Comparison of ENCODE assay signal across 2 cellular contexts in genomic region chr15:28047277-28047676, GRCh38.
TF ChIP-seq lines count a peak whose summit lies in the region.

No MANE protein-coding gene starts in this region.

TF ChIP-seq in HepG2, 621 proteins besides CTCF, POLR2A, EP300 and RAD21:
- TF ChIP-seq, protein P1, sequence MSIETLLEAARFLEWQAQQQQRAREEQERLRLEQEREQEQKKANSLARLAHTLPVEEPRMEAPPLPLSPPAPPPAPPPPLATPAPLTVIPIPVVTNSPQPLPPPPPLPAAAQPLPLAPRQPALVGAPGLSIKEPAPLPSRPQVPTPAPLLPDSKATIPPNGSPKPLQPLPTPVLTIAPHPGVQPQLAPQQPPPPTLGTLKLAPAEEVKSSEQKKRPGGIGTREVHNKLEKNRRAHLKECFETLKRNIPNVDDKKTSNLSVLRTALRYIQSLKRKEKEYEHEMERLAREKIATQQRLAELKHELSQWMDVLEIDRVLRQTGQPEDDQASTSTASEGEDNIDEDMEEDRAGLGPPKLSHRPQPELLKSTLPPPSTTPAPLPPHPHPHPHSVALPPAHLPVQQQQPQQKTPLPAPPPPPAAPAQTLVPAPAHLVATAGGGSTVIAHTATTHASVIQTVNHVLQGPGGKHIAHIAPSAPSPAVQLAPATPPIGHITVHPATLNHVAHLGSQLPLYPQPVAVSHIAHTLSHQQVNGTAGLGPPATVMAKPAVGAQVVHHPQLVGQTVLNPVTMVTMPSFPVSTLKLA (IDR thresholded peaks at IDR 0.05) = peak; percentile 73
- TF ChIP-seq ZNF30 (CRISPR knock-in tag; IDR thresholded peaks at IDR 0.05) (no peak), TFAP4 (IDR thresholded peaks at IDR 0.05; ENCODE audit: borderline replicate concordance, low read depth) (no peak), MLLT10 (CRISPR knock-in tag; IDR thresholded peaks at IDR 0.05) (no peak)

TF ChIP-seq in A549, 52 proteins besides CTCF, POLR2A, EP300 and RAD21 (continued from another document):
- no peak for TF ChIP-seq MAX (IDR thresholded peaks at IDR 0.05)
- no peak for TF ChIP-seq NPAS2 (CRISPR knock-in tag; IDR thresholded peaks at IDR 0.05; ENCODE audit: borderline replicate concordance)
- no peak for TF ChIP-seq MAFK (IDR thresholded peaks at IDR 0.05; ENCODE audit: partially characterized antibody)
- TF ChIP-seq SREBF2 (IDR thresholded peaks at IDR 0.05) = no peak
